19 cellular contexts compared by ENCODE assay signal in genomic region chr2:65319080-65319673, GRCh38.
DNase-seq lines count a peak whose midpoint lies in the region; ATAC-seq, FAIRE-seq and TF ChIP-seq lines count a peak whose summit lies in the region.
"Had no signal": no experiment of that assay in that cellular context is flagged by ENCODE, and none has a peak within 500 bp of the region (broad histone marks: within the 10 kb centered on the region; RNA-seq: fewer than 3 reads in every experiment).

No MANE protein-coding gene starts in this region.

- no peak for ATAC-seq in HG02642 (IDR thresholded peaks at IDR 0.05; ENCODE audit: poor library complexity, unreplicated experiment)
- ATAC-seq in GM21619 (IDR thresholded peaks at IDR 0.05; ENCODE audit: unreplicated experiment): no peak

- H3K27me3 ChIP-seq in AG04450 (ENCODE audit: control insufficient read depth, insufficient read depth, low read length) (no peaks in the 10 kb centered on the region), adipocyte (replicated peaks; ENCODE audit: control insufficient read depth, insufficient read depth, low read length) (no peaks in the 10 kb centered on the region), mucosa of rectum (ENCODE audit: control insufficient read depth in 2 of 2, insufficient read depth in 2 of 2, low read length in 2 of 2) (no peaks in the 10 kb centered on the region)
- H3K27me3 ChIP-seq: pancreas, SJCRH30, spleen had no signal

- H3K9ac ChIP-seq in adipocyte (ENCODE audit: low read length): peak overlapping the region; percentile 65
- no peak overlapping the region for H3K9ac ChIP-seq in mucosa of rectum (ENCODE audit: low read depth in 1 of 2, low read length in 2 of 2)

- TF ChIP-seq POLR2A in GM12892 (IDR thresholded peaks at IDR 0.05; ENCODE audit: low read depth, low read length): no peak

- DNase-seq in AG04450 (ENCODE audit: low read depth, low spot score) (no peak), GM12892 (ENCODE audit: insufficient read length) (no peak), adipocyte (ENCODE audit: low read depth) (no peak), NCI-H226 (no peak), kidney glomerular epithelial cell (lab: John Stamatoyannopoulos, UW) (no peak)
- DNase-seq: activated CD4-positive, alpha-beta T cell treated with anti-CD3 and anti-CD28 coated beads, Interleukin-2, amount 50 U/mL, for 48 hours; activated gamma-delta T cell; DMS153; Karpas-422; midbrain; NCI-H1417; NCI-H2227 treated with DMSO at 0.1 percent for 48 hours; pancreas; SJCRH30; spleen had no signal

- FAIRE-seq in GM12892 (lab: Jason Lieb, UNC): peak; percentile 58
- FAIRE-seq: islet of Langerhans, pancreas had no signal

- POLR2A ChIA-PET in AG04450 (lab: Yijun Ruan, JAX): interaction anchor here (0.8 to 2.1 kb wide), 5 partner anchors 9 to 117 kb away, joined by 3 to 8 read pairs (median 7); no protein-coding TSS in a partner anchor

- peaks cover 16% of the 10 kb centered on the region for H3K36me3 ChIP-seq in adipocyte (ENCODE audit: control insufficient read depth, insufficient read depth, low read length, severe bottlenecking)
- H3K36me3 ChIP-seq in mucosa of rectum (ENCODE audit: control insufficient read depth in 2 of 2, insufficient read depth in 2 of 2, low read length in 2 of 2): peaks cover 12 to 21% of the 10 kb centered on the region in 2 donors

- TF ChIP-seq CTCF in AG04450 (IDR thresholded peaks at IDR 0.05; ENCODE audit: low read depth, low read length): no peak

- H3K4me1 ChIP-seq in adipocyte (ENCODE audit: control insufficient read depth, insufficient read depth, low read length) (peaks cover 41% of the 10 kb centered on the region), mucosa of rectum (ENCODE audit: control insufficient read depth in 2 of 2, insufficient read depth in 2 of 2, low read length in 2 of 2) (peaks cover 6 to 7% of the 10 kb centered on the region in 2 donors)
- H3K4me1 ChIP-seq: pancreas had no signal

- CTCF ChIA-PET in AG04450 (lab: Charles Lee): interaction anchor here (1.5 to 1.7 kb wide), 3 partner anchors 15 to 109 kb away, joined by 3 to 6 read pairs (median 3); no protein-coding TSS in a partner anchor

- H3K9me3 ChIP-seq in AG04450 (ENCODE audit: control insufficient read depth, insufficient read depth, low read length) (no peaks in the 10 kb centered on the region), adipocyte (ENCODE audit: control insufficient read depth, low read length) (no peaks in the 10 kb centered on the region), mucosa of rectum (ENCODE audit: control insufficient read depth in 2 of 2, low read length in 2 of 2) (no peaks in the 10 kb centered on the region)
- H3K9me3 ChIP-seq: pancreas, SJCRH30, spleen had no signal

- H3K27ac ChIP-seq in AG04450 (ENCODE audit: low read depth, low read length): peak overlapping the region; percentile 97
- peak overlapping the region; percentile 66 to 77 for H3K27ac ChIP-seq in mucosa of rectum (ENCODE audit: low read depth in 2 of 2, low read length in 2 of 2)
- H3K27ac ChIP-seq: SJCRH30, spleen had no signal

- H3K4me3 ChIP-seq in AG04450 (ENCODE audit: low read depth, low read length) (no peak overlapping the region), adipocyte (ENCODE audit: low read length) (no peak overlapping the region), mucosa of rectum (ENCODE audit: low read length in 2 of 2) (no peak overlapping the region)
- H3K4me3 ChIP-seq: pancreas, SJCRH30, spleen had no signal
